ENCODE assay signal across 14 cellular contexts in the genomic region with DNA sequence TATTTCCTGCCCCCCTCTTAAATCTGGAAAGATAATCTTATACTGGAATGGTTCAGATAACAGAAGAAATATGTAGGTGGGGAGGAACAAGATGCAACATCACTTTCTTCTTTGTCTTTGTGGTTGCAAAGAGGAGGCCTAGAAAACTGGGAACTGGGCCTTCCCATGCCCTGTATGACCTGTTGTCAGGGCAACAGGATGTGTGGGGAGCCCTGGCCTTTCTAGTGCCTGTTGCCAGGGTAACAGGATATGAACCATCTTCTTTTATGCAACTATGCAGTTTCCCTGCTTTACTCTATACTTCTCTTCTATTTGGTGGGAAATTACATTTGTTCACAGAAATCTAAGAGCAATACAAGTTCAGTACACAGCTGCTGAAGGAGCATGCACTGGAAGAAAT.
DNase-seq lines count a peak whose midpoint lies in the region; ATAC-seq and TF ChIP-seq lines count a peak whose summit lies in the region.
"Had no signal": no experiment of that assay in that cellular context is flagged by ENCODE, and none has a peak within 500 bp of the region (broad histone marks: within the 10 kb centered on the region; RNA-seq: fewer than 3 reads in every experiment).

No MANE protein-coding gene starts in this region.

- ATAC-seq in SK-N-SH treated with all-trans-retinoic acid at 6 μM for 48 hours, result no peak
- ATAC-seq: esophagus mucosa; naive thymus-derived CD8-positive, alpha-beta T cell had no signal

- H3K4me3 ChIP-seq in fibroblast of villous mesenchyme (ENCODE audit: low read depth, low read length), result no peak overlapping the region
- H3K4me3 ChIP-seq: spleen, tibial nerve had no signal

- TF ChIP-seq CTCF in fibroblast of villous mesenchyme (IDR thresholded peaks at IDR 0.05; ENCODE audit: insufficient read depth, low read depth, low read length), result no peak

- DNase-seq in DMS 273 (lab: John Stamatoyannopoulos, UW; ENCODE audit: unreplicated experiment) (peak; percentile 41), DMS 273 treated with DMSO at 0.1 percent for 48 hours (lab: John Stamatoyannopoulos, UW) (no peak), fibroblast of villous mesenchyme (ENCODE audit: low read depth) (peak; percentile 56), retina (peak; percentile 8), ureter (ENCODE audit: low spot score) (no peak), HK-2 (ENCODE audit: unreplicated experiment) (no peak), NCI-H2029 (lab: John Stamatoyannopoulos, UW) (no peak)
- DNase-seq: activated CD4-positive, alpha-beta T cell treated with anti-CD3 and anti-CD28 coated beads, Interleukin-2, amount 10 ng/mL, durations not matched to agents 24 days and 14 days; DMS153; naive thymus-derived CD8-positive, alpha-beta T cell; spleen had no signal

TF ChIP-seq in SK-N-SH treated with all-trans-retinoic acid at 6 μM for 48 hours, 23 proteins besides CTCF, POLR2A, EP300 and RAD21:
- TF ChIP-seq ZNF70 (CRISPR knock-in tag; IDR thresholded peaks at IDR 0.05) (no peak), ZFP3 (CRISPR knock-in tag; IDR thresholded peaks at IDR 0.05) (0 out of 2 replicates have a peak, but pooled peaks have one; percentile 35)

Comparison
In these comparisons a context has a peak if more than half of its experiments do, and no peak if none do; other contexts are left out.
1. DNase-seq: peak in DMS 273 (single experiment), fibroblast of villous mesenchyme (single experiment) and retina (single experiment); none in DMS 273 treated with DMSO at 0.1 percent for 48 hours (single experiment), ureter (single experiment), HK-2 (single experiment) and NCI-H2029 (single experiment).